In genomic region chr10:124012991-124013390, GRCh38 we compare ENCODE assay signal across 19 cellular contexts.
DNase-seq lines count a peak whose midpoint lies in the region; ATAC-seq, FAIRE-seq and TF ChIP-seq lines count a peak whose summit lies in the region.
"Had no signal": no experiment of that assay in that cellular context is flagged by ENCODE, and none has a peak within 500 bp of the region (broad histone marks: within the 10 kb centered on the region; RNA-seq: fewer than 3 reads in every experiment).

No MANE protein-coding gene starts in this region.

- H3K4me1 Mint-ChIP-seq in memory B cell = no peaks in the 10 kb centered on the region
- H3K4me1 Mint-ChIP-seq: CD4-positive, alpha-beta memory T cell had no signal

- H3K9ac ChIP-seq in kidney (ENCODE audit: low read length in 2 of 2) = no peak overlapping the region

- TF ChIP-seq CTCF in kidney (IDR thresholded peaks at IDR 0.05; ENCODE audit: borderline replicate concordance, extremely low read depth, insufficient read depth) (no peak), brain microvascular endothelial cell (IDR thresholded peaks at IDR 0.05; ENCODE audit: low read depth, low read length, missing control alignments) (no peak)

- peaks cover 38% of the 10 kb centered on the region for H3K36me3 Mint-ChIP-seq in memory B cell
- H3K36me3 Mint-ChIP-seq: CD4-positive, alpha-beta memory T cell had no signal

- no peaks in the 10 kb centered on the region for H3K27me3 ChIP-seq in brain microvascular endothelial cell (replicated peaks)

- H3K4me3 ChIP-seq in kidney (ENCODE audit: low read length in 2 of 2) = no peak overlapping the region
- H3K4me3 ChIP-seq in brain microvascular endothelial cell (ENCODE audit: low read depth, low read length) = no peak overlapping the region
- H3K4me3 ChIP-seq: A549, GM23338 had no signal

- H3K9me3 ChIP-seq in kidney (ENCODE audit: control insufficient read depth in 1 of 2, low read length in 2 of 2) = peaks cover 0 to 4% of the 10 kb centered on the region in 2 donors
- H3K9me3 ChIP-seq: A549 had no signal

- no peak overlapping the region for H3K4me3 Mint-ChIP-seq in memory B cell
- H3K4me3 Mint-ChIP-seq: CD14-positive monocyte; CD4-positive, alpha-beta memory T cell; GM23338; HFFc6 had no signal

- H3K36me3 ChIP-seq in kidney (ENCODE audit: control insufficient read depth in 1 of 2, insufficient read depth in 2 of 2, low read length in 2 of 2) = no peaks in the 10 kb centered on the region
- no peaks in the 10 kb centered on the region for H3K36me3 ChIP-seq in brain microvascular endothelial cell (replicated peaks)

- FAIRE-seq in kidney (lab: Jason Lieb, UNC) = no peak
- FAIRE-seq: A549, H54, HTR-8/SVneo had no signal

- peaks cover 7% of the 10 kb centered on the region for H3K9me3 Mint-ChIP-seq in memory B cell

- H3K27ac Mint-ChIP-seq in memory B cell = peak overlapping the region; percentile 43
- H3K27ac Mint-ChIP-seq: CD4-positive, alpha-beta memory T cell; GM23338; HFFc6 had no signal

- in situ Hi-C loops in brain microvascular endothelial cell (cut with HindIII; ENCODE audit: low pct_ligation_motif_present, low sequenced_read_pairs) = no loop called here

- DNase-seq in left cardiac atrium = peak; percentile 10
- no peak for DNase-seq in cardiac septum (ENCODE audit: low spot score)
- DNase-seq in kidney = peak; percentile 54
- DNase-seq in memory B cell (ENCODE audit: low spot score in 2 of 2) = no peak
- DNase-seq in activated CD4-positive, alpha-beta T cell treated with anti-CD3 and anti-CD28 coated beads for 48 hours = no peak
- DNase-seq in brain microvascular endothelial cell = no peak
- no peak for DNase-seq in dedifferentiated amniotic fluid mesenchymal stem cell (ENCODE audit: extremely low spot score)
- DNase-seq: AML-193; CD4-positive, alpha-beta memory T cell; DMS79 treated with DMSO at 0.1 percent for 48 hours; GF-D8; HFFc6 had no signal

- intact Hi-C loops in left cardiac atrium (cut with DNase I) (no loop called here), cardiac septum (cut with DNase I) (no loop called here), kidney (cut with DNase I) (no loop called here)

- H3K27me3 Mint-ChIP-seq in memory B cell = no peaks in the 10 kb centered on the region

- ATAC-seq in left cardiac atrium (no peak), memory B cell (ENCODE audit: low read depth) (no peak)
- ATAC-seq: A549, GM23338, HCT116 had no signal

- H3K27ac ChIP-seq in kidney (ENCODE audit: low read depth in 2 of 2, low read length in 2 of 2) (no peak overlapping the region), brain microvascular endothelial cell (no peak overlapping the region)
- H3K27ac ChIP-seq: 22Rv1, A549 had no signal

- H3K4me1 ChIP-seq in kidney (ENCODE audit: control insufficient read depth in 1 of 2, insufficient read depth in 1 of 2, low read depth in 1 of 2, low read length in 2 of 2) = no peaks in the 10 kb centered on the region
- H3K4me1 ChIP-seq: A549 had no signal

Comparison
In these comparisons a context has a peak if more than half of its experiments do, and no peak if none do; other contexts are left out.
1. DNase-seq: peak in left cardiac atrium (single experiment) and kidney (single experiment); none in cardiac septum (single experiment), memory B cell (0 of 2), activated CD4-positive, alpha-beta T cell treated with anti-CD3 and anti-CD28 coated beads for 48 hours (single experiment), brain microvascular endothelial cell (single experiment) and dedifferentiated amniotic fluid mesenchymal stem cell (single experiment).